8 cellular contexts compared by ENCODE assay signal in the genomic region with DNA sequence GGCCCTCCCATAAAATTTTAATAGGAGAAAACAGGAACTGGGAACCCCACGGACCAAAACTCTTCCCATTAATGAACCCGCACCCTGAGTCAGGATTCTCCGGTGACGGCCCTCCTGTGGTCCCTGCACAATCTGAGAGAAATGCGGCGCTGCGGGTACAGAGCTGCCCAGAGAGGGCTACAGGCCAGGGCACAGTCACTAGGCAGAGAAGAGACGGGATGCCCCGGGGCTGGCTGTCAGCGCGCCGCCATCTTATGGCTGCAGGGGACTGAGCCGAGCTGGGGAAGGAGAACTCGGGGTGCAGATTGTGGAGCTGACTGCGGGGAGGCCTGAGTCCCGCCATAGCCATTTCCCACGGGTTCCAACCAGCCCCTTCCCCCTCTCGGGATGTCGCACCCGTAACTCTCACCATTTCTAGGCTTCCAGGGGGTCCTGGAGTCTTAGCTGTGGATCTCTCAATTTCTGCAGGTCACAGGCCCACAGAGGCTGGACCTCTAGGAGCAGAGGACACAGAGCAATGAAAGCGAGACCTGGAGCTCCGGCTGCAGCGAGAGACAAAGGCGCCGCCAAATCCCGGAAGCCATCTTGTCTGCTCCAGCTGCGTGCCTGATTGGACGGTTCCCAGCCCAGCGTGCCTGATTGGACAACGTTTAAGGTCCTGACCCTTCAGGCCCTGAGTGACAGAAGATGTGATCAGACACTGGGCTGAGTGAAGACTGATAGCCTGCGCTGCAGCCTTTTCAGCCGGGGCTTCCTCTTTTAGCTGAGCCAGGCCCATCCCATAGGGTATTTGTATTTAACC. TPM values are rescaled to one million over a fixed set of nuclear protein-coding genes. Genes with fewer than 3 reads are reported as not detected.
DNase-seq lines count a peak whose midpoint lies in the region; ATAC-seq and TF ChIP-seq lines count a peak whose summit lies in the region.

A gene (minus strand): TSS at position 591 of the 802 bp plus-strand sequence. CDS start 179 bp downstream, at position 412.

- 0 to 1% (median 1%) methylated on average over 6 to 32 of the region's 32 CpGs for WGBS in adrenal gland, 4 donors
- 0 to 2% methylated on average over 32 of the region's 32 CpGs for WGBS in heart right ventricle, 2 donors

- H3K9me3 ChIP-seq in adrenal gland (replicated peaks in 1 of 3) (no peaks in the 10 kb centered on the region), heart right ventricle (no peaks in the 10 kb centered on the region)

- H3K36me3 ChIP-seq in adrenal gland (replicated peaks in 1 of 2) (no peaks in the 10 kb centered on the region), heart right ventricle (peaks cover 0 to 10% (median 0%) of the 10 kb centered on the region in 9 donors)

- ATAC-seq in HG02642 (IDR thresholded peaks at IDR 0.05; ENCODE audit: poor library complexity, unreplicated experiment): peak; percentile 90
- peak; percentile 96 to 99 (median 98) for ATAC-seq in heart right ventricle

- intact Hi-C loops in adrenal gland (cut with DNase I): loop anchor here in 1 of 2 donors (10.0 kb wide), 1 partner anchor 68 kb away; a partner anchor contains a TSS
- intact Hi-C loops in heart right ventricle (cut with DNase I): loop anchor here in 5 of 10 donors (2.0 to 10.0 kb wide), 6 partner anchors 68 to 415 kb away; a partner anchor contains a TSS
- intact Hi-C loops in posterior vena cava (cut with DNase I): no loop called here

- peak within 1 kb of the TSS; percentile 77 for H3K4me3 ChIP-seq in GM12864 (ENCODE audit: low read depth, low read length)
- H3K4me3 ChIP-seq in adrenal gland: peak within 1 kb of the TSS; percentile 37 to 91 (median 74)
- peak within 1 kb of the TSS; percentile 58 to 88 (median 82) for H3K4me3 ChIP-seq in heart right ventricle

- peak; percentile 92 for DNase-seq in GM12864 (ENCODE audit: low read depth)
- peak; percentile 92 for DNase-seq in NCI-H1105 (lab: John Stamatoyannopoulos, UW)
- peak; percentile 87 for DNase-seq in T follicular helper cell (ENCODE audit: low read depth)
- DNase-seq in adrenal gland: peak; percentile 88 to 98 (median 93)
- DNase-seq in heart right ventricle: peak; percentile 93 to 95
- DNase-seq in posterior vena cava (ENCODE audit: low spot score): peak; percentile 97
- peak; percentile 93 for DNase-seq in ureter (ENCODE audit: low spot score)

- H3K4me1 ChIP-seq in adrenal gland (replicated peaks in 1 of 2) (peaks cover 4 to 14% of the 10 kb centered on the region in 2 donors), heart right ventricle (peaks cover 0 to 16% (median 10%) of the 10 kb centered on the region in 9 donors)

- TF ChIP-seq CTCF in GM12864 (IDR thresholded peaks at IDR 0.05; ENCODE audit: low read depth, low read length, missing control alignments) (no peak), adrenal gland (IDR thresholded peaks at IDR 0.05) (peak in 1 of 6 experiments; percentile 17), heart right ventricle (IDR thresholded peaks at IDR 0.05) (peak in 1 of 9 donors; percentile 30)

- peak; percentile 8 to 76 for TF ChIP-seq POLR2A in adrenal gland (IDR thresholded peaks at IDR 0.05)

- H3K27ac ChIP-seq in adrenal gland (peak within 1 kb of the TSS; percentile 84 to 96 (median 88)), heart right ventricle (peak within 1 kb of the TSS; percentile 32 to 87 (median 81))

- H3K27me3 ChIP-seq in adrenal gland: no peaks in the 10 kb centered on the region
- H3K27me3 ChIP-seq in heart right ventricle: no peaks in the 10 kb centered on the region

RNA-seq across cellular contexts. Expression of the gene that starts here (rescaled TPM):
- total RNA-seq in adrenal gland: 10 to 100 TPM in 5 of 8 donors, 1 to 10 TPM in 3; 5.9 to 27.4 (median 10.8) TPM
- polyA plus RNA-seq in adrenal gland: 10 to 100 TPM in 1 of 3 donors, 1 to 10 TPM in 2; 3.8 to 19.0 (median 7.8) TPM
- 1 to 10 TPM; 2.4 to 5.7 (median 3.3) TPM for total RNA-seq in heart right ventricle
- polyA plus RNA-seq in heart right ventricle: 1 to 10 TPM; 1.1 to 3.7 TPM
- 1 to 10 TPM; 6.4 to 6.6 TPM for total RNA-seq in posterior vena cava
- 26.5 TPM for total RNA-seq in ureter

Comparison
In these comparisons a context has a peak if more than half of its experiments do, and no peak if none do; other contexts are left out.
1. Peak in every context shown above with its lines: DNase-seq, ATAC-seq, H3K4me3 ChIP-seq and H3K27ac ChIP-seq.